Comparison of ENCODE assay signal across 23 cellular contexts in the genomic region with DNA sequence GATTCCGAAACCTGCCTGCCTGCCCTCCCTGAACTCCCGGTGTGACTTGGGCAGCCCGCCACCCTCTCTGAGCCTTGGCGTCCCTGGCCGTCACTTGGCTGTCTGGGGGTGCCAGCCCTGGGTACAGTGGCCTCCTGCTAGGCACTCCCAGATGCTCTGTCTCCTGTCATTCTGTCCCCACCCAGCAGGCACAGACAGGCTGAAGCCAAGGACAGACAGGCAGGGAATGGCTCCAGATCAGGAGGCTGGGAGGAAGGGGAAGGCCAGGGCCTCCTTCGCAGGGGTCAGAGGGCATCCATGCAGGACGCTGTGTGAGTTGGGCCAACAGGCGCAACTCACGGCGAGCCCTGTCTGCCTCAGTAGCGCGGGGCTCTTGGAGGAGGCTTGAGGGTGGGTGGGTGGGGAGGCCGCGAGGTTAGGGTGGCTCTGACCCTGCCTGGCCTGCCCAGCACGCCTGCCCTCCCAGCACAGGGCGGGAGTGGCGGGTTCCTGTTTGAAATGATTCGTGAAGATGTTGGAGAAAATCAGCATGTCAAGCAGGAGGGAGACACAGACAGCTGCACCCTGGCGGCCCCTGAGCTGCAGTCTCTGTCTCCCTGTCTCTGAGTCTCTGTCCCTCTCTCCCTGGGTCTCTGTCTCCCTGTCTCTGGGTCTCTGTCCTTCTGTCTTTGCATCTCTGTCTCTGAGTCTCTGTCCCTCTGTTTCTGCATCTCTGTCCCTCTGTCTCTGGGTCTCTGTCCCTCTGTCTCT. TPM values are rescaled to one million over a fixed set of nuclear protein-coding genes. Genes with fewer than 3 reads are reported as not detected.
DNase-seq lines count a peak whose midpoint lies in the region; ATAC-seq and TF ChIP-seq lines count a peak whose summit lies in the region.
"Had no signal": no experiment of that assay in that cellular context is flagged by ENCODE, and none has a peak within 500 bp of the region (broad histone marks: within the 10 kb centered on the region; RNA-seq: fewer than 3 reads in every experiment).

No MANE protein-coding gene starts in this region.

- H3K4me1 ChIP-seq in BLaER1 = peaks cover 72% of the 10 kb centered on the region
- H3K4me1 ChIP-seq in endodermal cell (ENCODE audit: control insufficient read depth, insufficient read depth, low read length) = peaks cover 3% of the 10 kb centered on the region

- H3K27me3 Mint-ChIP-seq in endodermal cell (ENCODE audit: insufficient read depth) = no peaks in the 10 kb centered on the region
- H3K27me3 Mint-ChIP-seq in activated naive CD4-positive, alpha-beta T cell treated with anti-CD3 and anti-CD28 coated beads for 36 hours (ENCODE audit: low read depth) = no peaks in the 10 kb centered on the region
- H3K27me3 Mint-ChIP-seq: activated CD4-positive, alpha-beta memory T cell treated with anti-CD3 and anti-CD28 coated beads, Interleukin-2, amount 10 ng/mL, durations not matched to agents 7 days and 5 days; CD4-positive, alpha-beta T cell had no signal

- no peaks in the 10 kb centered on the region for H3K36me3 Mint-ChIP-seq in endodermal cell (ENCODE audit: low read depth)
- H3K36me3 Mint-ChIP-seq in stimulated activated effector memory CD8-positive, alpha-beta T cell treated with anti-CD3 and anti-CD28 coated beads, Interleukin-12 subunit alpha, Interleukin-12 subunit beta, amount 100 ng/mL, for 72 hours = peaks cover 5% of the 10 kb centered on the region
- H3K36me3 Mint-ChIP-seq in activated naive CD4-positive, alpha-beta T cell treated with anti-CD3 and anti-CD28 coated beads for 36 hours (ENCODE audit: low read depth) = no peaks in the 10 kb centered on the region

- no peaks in the 10 kb centered on the region for H3K27me3 ChIP-seq in BLaER1
- no peaks in the 10 kb centered on the region for H3K27me3 ChIP-seq in endodermal cell (ENCODE audit: control insufficient read depth, insufficient read depth, low read length, poor library complexity, severe bottlenecking)
- H3K27me3 ChIP-seq: hepatocyte, stomach had no signal

- H3K9me3 ChIP-seq in BLaER1 (no peaks in the 10 kb centered on the region), endodermal cell (ENCODE audit: control insufficient read depth, low read length) (no peaks in the 10 kb centered on the region)
- H3K9me3 ChIP-seq: psoas muscle, stomach had no signal

- H3K4me1 Mint-ChIP-seq in endodermal cell = peaks cover 6% of the 10 kb centered on the region
- peaks cover 58% of the 10 kb centered on the region for H3K4me1 Mint-ChIP-seq in stimulated activated effector memory CD8-positive, alpha-beta T cell treated with anti-CD3 and anti-CD28 coated beads, Interleukin-12 subunit alpha, Interleukin-12 subunit beta, amount 100 ng/mL, for 72 hours
- H3K4me1 Mint-ChIP-seq in activated naive CD4-positive, alpha-beta T cell treated with anti-CD3 and anti-CD28 coated beads for 36 hours (ENCODE audit: low read depth) = peaks cover 12% of the 10 kb centered on the region

- H3K36me3 ChIP-seq in BLaER1 = no peaks in the 10 kb centered on the region; the same call in 1 of the 2 replicates
- no peaks in the 10 kb centered on the region for H3K36me3 ChIP-seq in endodermal cell (ENCODE audit: control insufficient read depth, insufficient read depth, low read length)
- H3K36me3 ChIP-seq: stomach had no signal

- intact Hi-C loops in activated naive CD4-positive, alpha-beta T cell treated with anti-CD3 and anti-CD28 coated beads for 36 hours (cut with micrococcal nuclease) = no loop called here

- H3K27ac ChIP-seq in BLaER1 (0 out of 2 replicates have a peak overlapping the region, but pooled peaks have one; percentile 13), endodermal cell (ENCODE audit: low read depth, low read length) (no peak overlapping the region)
- H3K27ac ChIP-seq: hepatocyte, KMS-11 had no signal

- H4K20me1 ChIP-seq in BLaER1 = peaks cover 84% of the 10 kb centered on the region

- CTCF ChIA-PET in HEK293T (lab: Yijun Ruan, JAX) = no interaction called here
- CTCF ChIA-PET in activated naive CD4-positive, alpha-beta T cell treated with anti-CD3 and anti-CD28 coated beads for 36 hours (lab: Charles Lee) = no interaction called here

- H3K4me3 ChIP-seq in BLaER1 (peak overlapping the region; percentile 36; the same call in 1 of the 2 replicates), endodermal cell (ENCODE audit: low read length) (no peak overlapping the region)
- H3K4me3 ChIP-seq: hepatocyte, psoas muscle, stomach had no signal

- no peak overlapping the region for H3K4me3 Mint-ChIP-seq in endodermal cell
- H3K4me3 Mint-ChIP-seq in stimulated activated effector memory CD8-positive, alpha-beta T cell treated with anti-CD3 and anti-CD28 coated beads, Interleukin-12 subunit alpha, Interleukin-12 subunit beta, amount 100 ng/mL, for 72 hours = no peak overlapping the region
- H3K4me3 Mint-ChIP-seq in activated naive CD4-positive, alpha-beta T cell treated with anti-CD3 and anti-CD28 coated beads for 36 hours = no peak overlapping the region
- H3K4me3 Mint-ChIP-seq: activated CD4-positive, alpha-beta memory T cell treated with anti-CD3 and anti-CD28 coated beads, Interleukin-2, amount 10 ng/mL, durations not matched to agents 7 days and 5 days; CD4-positive, alpha-beta T cell; immature natural killer cell; neural crest cell had no signal

- WGBS in endodermal cell (ENCODE audit: insufficient coverage in 1 of 2, insufficient read length in 1 of 2), 2 experiments = 81 to 89% methylated on average over 9 to 17 of the region's 19 CpGs

- no peak for TF ChIP-seq CTCF in endodermal cell (conservative IDR thresholded peaks at IDR 0.05)

- H3K9me3 Mint-ChIP-seq in endodermal cell = no peaks in the 10 kb centered on the region
- H3K9me3 Mint-ChIP-seq in stimulated activated effector memory CD8-positive, alpha-beta T cell treated with anti-CD3 and anti-CD28 coated beads, Interleukin-12 subunit alpha, Interleukin-12 subunit beta, amount 100 ng/mL, for 72 hours = no peaks in the 10 kb centered on the region
- no peaks in the 10 kb centered on the region for H3K9me3 Mint-ChIP-seq in activated naive CD4-positive, alpha-beta T cell treated with anti-CD3 and anti-CD28 coated beads for 36 hours
- H3K9me3 Mint-ChIP-seq: activated CD4-positive, alpha-beta memory T cell treated with anti-CD3 and anti-CD28 coated beads, Interleukin-2, amount 10 ng/mL, durations not matched to agents 7 days and 5 days; CD4-positive, alpha-beta T cell; immature natural killer cell; neural crest cell had no signal

- H3K4me2 ChIP-seq in BLaER1 = peak overlapping the region; percentile 89
- H3K4me2 ChIP-seq: hepatocyte, KMS-11 had no signal

- no peak for ATAC-seq in stimulated activated effector memory CD8-positive, alpha-beta T cell treated with anti-CD3 and anti-CD28 coated beads, Interleukin-12 subunit alpha, Interleukin-12 subunit beta, amount 100 ng/mL, for 72 hours
- ATAC-seq: psoas muscle had no signal

- POLR2A ChIA-PET in HEK293T (lab: Yijun Ruan, JAX) = no interaction called here

- DNase-seq in MV-4-11 (lab: John Stamatoyannopoulos, UW) (peak; percentile 31), endodermal cell (peak; percentile 42), HEK293T (ENCODE audit: extremely low spot score) (no peak), NCI-H2107 (lab: John Stamatoyannopoulos, UW) (no peak)
- DNase-seq in stimulated activated effector memory CD8-positive, alpha-beta T cell treated with anti-CD3 and anti-CD28 coated beads, Interleukin-12 subunit alpha, Interleukin-12 subunit beta, amount 100 ng/mL, for 72 hours (ENCODE audit: low spot score in 2 of 2) = no peak
- no peak for DNase-seq in stimulated activated CD8-positive, alpha-beta memory T cell treated with anti-CD3 and anti-CD28 coated beads, Interleukin-4, amount 100 ng/mL, for 48 hours
- DNase-seq in activated naive CD4-positive, alpha-beta T cell treated with anti-CD3 and anti-CD28 coated beads for 36 hours = no peak
- DNase-seq: activated CD4-positive, alpha-beta memory T cell treated with anti-CD3 and anti-CD28 coated beads, Interleukin-2, amount 10 ng/mL, durations not matched to agents 7 days and 5 days; activated gamma-delta T cell; CD4-positive, alpha-beta T cell; DMS 273 treated with DMSO at 0.1 percent for 48 hours; immature natural killer cell; NCI-H187; NCI-H446 treated with DMSO at 0.1 percent for 48 hours; OCI-M1; psoas muscle; SHP77 treated with DMSO at 0.1 percent for 48 hours; stimulated activated CD4-positive, alpha-beta T cell treated with anti-CD3 and anti-CD28 coated beads, Interleukin-4, amount 100 ng/mL, for 1 hour; stomach had no signal

- H3K9ac ChIP-seq in BLaER1 (peak overlapping the region; percentile 53; the same call in 1 of the 2 replicates), endodermal cell (ENCODE audit: extremely low read depth, low read length, poor library complexity, severe bottlenecking) (no peak overlapping the region)
- H3K9ac ChIP-seq: KMS-11 had no signal

- no peak overlapping the region for H3K27ac Mint-ChIP-seq in endodermal cell
- peak overlapping the region; percentile 52 for H3K27ac Mint-ChIP-seq in stimulated activated effector memory CD8-positive, alpha-beta T cell treated with anti-CD3 and anti-CD28 coated beads, Interleukin-12 subunit alpha, Interleukin-12 subunit beta, amount 100 ng/mL, for 72 hours
- no peak overlapping the region for H3K27ac Mint-ChIP-seq in activated naive CD4-positive, alpha-beta T cell treated with anti-CD3 and anti-CD28 coated beads for 36 hours
- H3K27ac Mint-ChIP-seq: activated CD4-positive, alpha-beta memory T cell treated with anti-CD3 and anti-CD28 coated beads, Interleukin-2, amount 10 ng/mL, durations not matched to agents 7 days and 5 days; CD4-positive, alpha-beta T cell had no signal

TF ChIP-seq in HEK293T, 16 proteins besides CTCF, POLR2A, EP300 and RAD21 (continues in another document):
- TF ChIP-seq HDGF (IDR thresholded peaks at IDR 0.05; ENCODE audit: borderline replicate concordance) = no peak

RNA-seq across cellular contexts. Expression of gene KLHL26, which starts 19.7 kb away (rescaled TPM):
- 10 to 100 TPM in 1 of 2 donors, 1 to 10 TPM in 1; 9.4 to 11.2 TPM for total RNA-seq in endodermal cell
- 5.7 TPM for polyA plus RNA-seq in endodermal cell (2013, experiment 1 of 2)
- 5.3 TPM for polyA plus RNA-seq in endodermal cell (2013, experiment 2 of 2)
- 10 to 100 TPM in 1 of 2 experiments, 1 to 10 TPM in 1; 8.9 to 12.0 TPM for total RNA-seq in activated naive CD4-positive, alpha-beta T cell treated with anti-CD3 and anti-CD28 coated beads for 36 hours

RNA-seq across cellular contexts. Expression of gene CRTC1, which starts 27.0 kb away (rescaled TPM):
- 10 to 100 TPM; 26.6 to 29.7 TPM for total RNA-seq in endodermal cell
- polyA plus RNA-seq in endodermal cell (2013, experiment 1 of 2) = 20.4 TPM
- polyA plus RNA-seq in endodermal cell (2013, experiment 2 of 2) = 17.5 TPM
- total RNA-seq in activated naive CD4-positive, alpha-beta T cell treated with anti-CD3 and anti-CD28 coated beads for 36 hours = 1 to 10 TPM; 4.0 to 4.2 TPM

RNA-seq across cellular contexts. Expression of gene TMEM59L, which starts 43.8 kb away (rescaled TPM):
- 1 to 10 TPM; 5.0 to 7.2 TPM for total RNA-seq in endodermal cell
- polyA plus RNA-seq in endodermal cell (2013, experiment 1 of 2) = 14.1 TPM
- polyA plus RNA-seq in endodermal cell (2013, experiment 2 of 2) = 12.5 TPM
- total RNA-seq in activated naive CD4-positive, alpha-beta T cell treated with anti-CD3 and anti-CD28 coated beads for 36 hours = under 1 TPM; 0.21 to 0.40 TPM
- polyA plus RNA-seq: immature natural killer cell had no signal

RNA-seq across cellular contexts. Expression of gene CRLF1, which starts 49.9 kb away (rescaled TPM):
- 10 to 100 TPM; 10.4 to 10.5 TPM for total RNA-seq in endodermal cell
- 9.9 TPM for polyA plus RNA-seq in endodermal cell (2013, experiment 1 of 2)
- 11.0 TPM for polyA plus RNA-seq in endodermal cell (2013, experiment 2 of 2)
- not detected for total RNA-seq in activated naive CD4-positive, alpha-beta T cell treated with anti-CD3 and anti-CD28 coated beads for 36 hours
- total RNA-seq: activated CD4-positive, alpha-beta memory T cell treated with anti-CD3 and anti-CD28 coated beads, Interleukin-2, amount 10 ng/mL, durations not matched to agents 7 days and 5 days; CD4-positive, alpha-beta T cell had no signal

Comparison
In these comparisons a context has a peak if more than half of its experiments do, and no peak if none do; other contexts are left out.
1. DNase-seq: peak in MV-4-11 (single experiment) and endodermal cell (single experiment); none in stimulated activated effector memory CD8-positive, alpha-beta T cell treated with anti-CD3 and anti-CD28 coated beads, Interleukin-12 subunit alpha, Interleukin-12 subunit beta, amount 100 ng/mL, for 72 hours (0 of 2), HEK293T (single experiment), NCI-H2107 (single experiment), stimulated activated CD8-positive, alpha-beta memory T cell treated with anti-CD3 and anti-CD28 coated beads, Interleukin-4, amount 100 ng/mL, for 48 hours (single experiment) and activated naive CD4-positive, alpha-beta T cell treated with anti-CD3 and anti-CD28 coated beads for 36 hours (single experiment).
2. RNA of gene CRTC1, which starts 27.0 kb away (total RNA-seq): 26.6 to 29.7 TPM in endodermal cell; 4.0 to 4.2 TPM in activated naive CD4-positive, alpha-beta T cell treated with anti-CD3 and anti-CD28 coated beads for 36 hours; every median in the first group is over 4 times any median in the second.
3. RNA of gene TMEM59L, which starts 43.8 kb away (total RNA-seq): 5.0 to 7.2 TPM in endodermal cell; 0.21 to 0.40 TPM in activated naive CD4-positive, alpha-beta T cell treated with anti-CD3 and anti-CD28 coated beads for 36 hours; every median in the first group is over 4 times any median in the second.